ENCODE assay signal across 8 cellular contexts in the genomic region with DNA sequence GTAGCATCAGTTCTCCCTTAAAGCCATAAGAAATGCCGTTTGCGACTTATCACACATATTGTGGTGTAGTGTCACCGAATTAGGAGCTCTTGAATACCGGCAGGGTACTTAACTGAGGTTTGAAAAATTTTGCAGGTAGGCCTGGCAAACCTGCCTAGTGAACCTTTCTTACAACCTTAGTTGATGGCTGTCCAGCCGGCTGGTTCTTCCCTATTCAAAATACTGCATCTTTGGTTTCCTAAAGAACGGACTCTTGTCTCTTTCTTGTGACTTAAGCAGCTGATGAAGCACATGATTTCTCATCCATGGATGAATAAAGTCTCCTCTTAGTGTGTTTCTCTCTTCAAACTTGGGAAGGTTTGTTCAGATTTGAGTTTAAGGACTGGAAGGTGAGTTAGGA. TPM values are rescaled to one million over a fixed set of nuclear protein-coding genes. Genes with fewer than 3 reads are reported as not detected.
DNase-seq lines count a peak whose midpoint lies in the region; ATAC-seq and TF ChIP-seq lines count a peak whose summit lies in the region.

No MANE protein-coding gene starts in this region.

- CTCF ChIA-PET in AG04450 (lab: Charles Lee) = interaction anchor here (1.6 to 1.7 kb wide), 2 partner anchors 47 to 68 kb away, joined by 5 to 8 read pairs; no protein-coding TSS in a partner anchor

- H3K27ac Mint-ChIP-seq in naive B cell = peak overlapping the region; percentile 24 to 98 (median 97)

- no peak overlapping the region for H3K27ac ChIP-seq in AG04450 (ENCODE audit: low read depth, low read length)
- H3K27ac ChIP-seq in colonic mucosa = peak overlapping the region; percentile 98

- H3K36me3 Mint-ChIP-seq in naive B cell = peaks cover 0 to 4% of the 10 kb centered on the region in 2 donors

- TF ChIP-seq CTCF in AG04450 (IDR thresholded peaks at IDR 0.05; ENCODE audit: low read depth, low read length) (no peak), LNCaP clone FGC (IDR thresholded peaks at IDR 0.05; ENCODE audit: control insufficient read depth, extremely low read depth, insufficient read depth) (no peak), colonic mucosa (IDR thresholded peaks at IDR 0.05) (no peak)

- ATAC-seq in naive B cell (ENCODE audit: low read depth in 2 of 2) (no peak), GM21360 (IDR thresholded peaks at IDR 0.05; ENCODE audit: unreplicated experiment) (no peak)

- intact Hi-C loops in colonic mucosa (cut with DNase I) = no loop called here

- H3K27me3 Mint-ChIP-seq in naive B cell = peaks cover 0 to 4% (median 0%) of the 10 kb centered on the region in 3 donors

- DNase-seq in AG04450 (ENCODE audit: low read depth, low spot score) = no peak
- no peak for DNase-seq in LNCaP clone FGC (ENCODE audit: low read depth)
- DNase-seq in colonic mucosa = no peak
- no peak for DNase-seq in naive B cell
- no peak for DNase-seq in NCI-H510A (lab: John Stamatoyannopoulos, UW)
- DNase-seq in NCI-H2196 treated with DMSO at 0.1 percent for 48 hours (lab: John Stamatoyannopoulos, UW; ENCODE audit: unreplicated experiment) = no peak
- no peak for DNase-seq in NCI-H226

- no peaks in the 10 kb centered on the region for H3K36me3 ChIP-seq in colonic mucosa

- POLR2A ChIA-PET in AG04450 (lab: Yijun Ruan, JAX) = interaction anchor here (1.9 to 2.3 kb wide), 2 partner anchors 9 to 47 kb away, joined by 9 to 17 read pairs; no protein-coding TSS in a partner anchor

- H3K9me3 Mint-ChIP-seq in naive B cell = peaks cover 0 to 2% (median 0%) of the 10 kb centered on the region in 7 donors

- H3K4me3 ChIP-seq in AG04450 (ENCODE audit: low read depth, low read length) (peak overlapping the region; percentile 95), LNCaP clone FGC (ENCODE audit: low read depth, low read length) (peak overlapping the region; percentile 92), colonic mucosa (peak overlapping the region; percentile 98)

- H3K9ac ChIP-seq in colonic mucosa (ENCODE audit: low read depth in 2 of 2, low read length in 2 of 2) = peak overlapping the region; percentile 92 to 100

- H3K4me1 ChIP-seq in colonic mucosa = peaks cover 14% of the 10 kb centered on the region

- H3K9me3 ChIP-seq in AG04450 (ENCODE audit: control insufficient read depth, insufficient read depth, low read length) = no peaks in the 10 kb centered on the region
- no peaks in the 10 kb centered on the region for H3K9me3 ChIP-seq in colonic mucosa

- H3K4me1 Mint-ChIP-seq in naive B cell = peaks cover 57 to 72% (median 62%) of the 10 kb centered on the region in 3 donors

- peak overlapping the region; percentile 88 to 98 (median 95) for H3K4me3 Mint-ChIP-seq in naive B cell

- H3K27me3 ChIP-seq in AG04450 (ENCODE audit: control insufficient read depth, insufficient read depth, low read length) (no peaks in the 10 kb centered on the region), colonic mucosa (no peaks in the 10 kb centered on the region)

RNA-seq across cellular contexts. Expression of a gene that starts 1.5 kb away (rescaled TPM):
- polyA plus RNA-seq in AG04450 (2011; rRNA removed) = 261 and 266 TPM in 2 replicates
- 142 and 143 TPM in 2 replicates for polyA minus RNA-seq in AG04450 (2011; rRNA and poly(A)+ RNA removed)
- 100 to 1,000 TPM; 221 to 272 TPM for total RNA-seq in colonic mucosa
- polyA plus RNA-seq in naive B cell (ENCODE audit: low read depth in 6 of 6) = 100 to 1,000 TPM; 165 to 252 (median 189) TPM
